8 cellular contexts compared by ENCODE assay signal in genomic region chr17:41687828-41688640, GRCh38. TPM values are rescaled to one million over a fixed set of nuclear protein-coding genes. Genes with fewer than 3 reads are reported as not detected.
DNase-seq lines count a peak whose midpoint lies in the region; ATAC-seq and TF ChIP-seq lines count a peak whose summit lies in the region.

No MANE protein-coding gene starts in this region.

- TF ChIP-seq CTCF in WERI-Rb-1 (IDR thresholded peaks at IDR 0.05; ENCODE audit: low read depth, low read length) (peak; percentile 45; the same call in 1 of the 2 replicates), coronary artery (IDR thresholded peaks at IDR 0.05) (no peak)

- H3K4me3 ChIP-seq in WERI-Rb-1 (ENCODE audit: low read depth, low read length): peak overlapping the region; percentile 92
- H3K4me3 ChIP-seq in coronary artery: peak overlapping the region; percentile 92
- peak overlapping the region; percentile 93 for H3K4me3 ChIP-seq in mesodermal cell (ENCODE audit: extremely low read depth, insufficient read depth, low read length, poor library complexity, severe bottlenecking)
- peak overlapping the region; percentile 74 to 94 (median 82) for H3K4me3 ChIP-seq in subcutaneous abdominal adipose tissue (ENCODE audit: low read depth in 1 of 5, low read length in 5 of 5)

- in situ Hi-C loops in ACHN (cut with HindIII; ENCODE audit: low pct_ligation_motif_present, low pct_unique_long_range_greater_than_20kb, low sequenced_read_pairs): no loop called here

- peak; percentile 1 for ATAC-seq in GM19351 (IDR thresholded peaks at IDR 0.05; ENCODE audit: unreplicated experiment)

- peak overlapping the region; percentile 99 for H3K27ac ChIP-seq in WERI-Rb-1
- H3K27ac ChIP-seq in coronary artery: peak overlapping the region; percentile 98 to 99
- H3K27ac ChIP-seq in mesodermal cell (ENCODE audit: low read depth, low read length, severe bottlenecking): peak overlapping the region; percentile 43
- H3K27ac ChIP-seq in subcutaneous abdominal adipose tissue (ENCODE audit: low read depth, low read length): peak overlapping the region; percentile 100

- peak overlapping the region; percentile 59 to 100 (median 73) for H3K9ac ChIP-seq in subcutaneous abdominal adipose tissue (ENCODE audit: low read length in 5 of 5)

- WGBS in mesodermal cell (ENCODE audit: insufficient coverage in 2 of 2), 2 experiments: 14 to 21% methylated on average over 13 to 14 of the region's 23 CpGs

- no peaks in the 10 kb centered on the region for H3K27me3 ChIP-seq in WERI-Rb-1 (ENCODE audit: insufficient read depth, low read depth, severe bottlenecking)
- H3K27me3 ChIP-seq in subcutaneous abdominal adipose tissue (ENCODE audit: control insufficient read depth in 5 of 5, insufficient read depth in 4 of 5, low read length in 5 of 5): no peaks in the 10 kb centered on the region

- peaks cover 5% of the 10 kb centered on the region for H3K4me1 ChIP-seq in mesodermal cell (ENCODE audit: control insufficient read depth, insufficient read depth, low read length, poor library complexity, severe bottlenecking)
- H3K4me1 ChIP-seq in subcutaneous abdominal adipose tissue (ENCODE audit: control insufficient read depth in 5 of 5, insufficient read depth in 5 of 5, low read length in 5 of 5): peaks cover 3 to 36% (median 29%) of the 10 kb centered on the region in 5 donors

- peaks cover 16% of the 10 kb centered on the region for H3K9me3 ChIP-seq in WERI-Rb-1 (ENCODE audit: severe bottlenecking)
- peaks cover 3% of the 10 kb centered on the region for H3K9me3 ChIP-seq in mesodermal cell (ENCODE audit: control insufficient read depth, low read length)
- no peaks in the 10 kb centered on the region for H3K9me3 ChIP-seq in subcutaneous abdominal adipose tissue (ENCODE audit: control insufficient read depth in 5 of 5, low read length in 5 of 5)

- DNase-seq in ACHN: peak; percentile 79
- peak; percentile 58 for DNase-seq in NCI-H146 (lab: John Stamatoyannopoulos, UW)
- peak; percentile 76 for DNase-seq in WERI-Rb-1
- DNase-seq in coronary artery (ENCODE audit: low spot score): no peak
- DNase-seq in OCI-M2 (lab: John Stamatoyannopoulos, UW; ENCODE audit: unreplicated experiment): no peak

- H3K36me3 ChIP-seq in WERI-Rb-1: peaks cover 42% of the 10 kb centered on the region
- H3K36me3 ChIP-seq in mesodermal cell (ENCODE audit: control insufficient read depth, insufficient read depth, low read length): peaks cover 38% of the 10 kb centered on the region
- peaks cover 26 to 37% (median 37%) of the 10 kb centered on the region in 5 donors for H3K36me3 ChIP-seq in subcutaneous abdominal adipose tissue (ENCODE audit: control insufficient read depth in 5 of 5, insufficient read depth in 5 of 5, low read length in 5 of 5)

RNA-seq across cellular contexts. Expression of gene EIF1, which starts 0.7 kb away (rescaled TPM):
- polyA plus RNA-seq in mesodermal cell (2013, experiment 1 of 2): 985 TPM
- 970 TPM for polyA plus RNA-seq in mesodermal cell (2013, experiment 2 of 2)

RNA-seq across cellular contexts. Expression of gene GAST, which starts 24.1 kb away (rescaled TPM):
- not detected for polyA plus RNA-seq in mesodermal cell (2013, experiment 1 of 2)
- polyA plus RNA-seq in mesodermal cell (2013, experiment 2 of 2): not detected

RNA-seq across cellular contexts. Expression of gene HAP1, which starts 46.4 kb away (rescaled TPM):
- polyA plus RNA-seq in mesodermal cell (2013, experiment 1 of 2): 0.77 TPM
- polyA plus RNA-seq in mesodermal cell (2013, experiment 2 of 2): 0.51 TPM

Comparison
In these comparisons a context has a peak if more than half of its experiments do, and no peak if none do; other contexts are left out.
1. DNase-seq: peak in ACHN (single experiment), NCI-H146 (single experiment) and WERI-Rb-1 (single experiment); none in coronary artery (single experiment) and OCI-M2 (single experiment).
2. H3K27ac ChIP-seq: peak in every context shown above with its lines; median percentile 100 in subcutaneous abdominal adipose tissue; 99 in WERI-Rb-1; 98 in coronary artery; 43 in mesodermal cell.
3. Peak in every context shown above with its lines, with median percentiles within 50 percentile points of each other: H3K4me3 ChIP-seq.